Comparison of ENCODE assay signal across 8 cellular contexts in the genomic region with DNA sequence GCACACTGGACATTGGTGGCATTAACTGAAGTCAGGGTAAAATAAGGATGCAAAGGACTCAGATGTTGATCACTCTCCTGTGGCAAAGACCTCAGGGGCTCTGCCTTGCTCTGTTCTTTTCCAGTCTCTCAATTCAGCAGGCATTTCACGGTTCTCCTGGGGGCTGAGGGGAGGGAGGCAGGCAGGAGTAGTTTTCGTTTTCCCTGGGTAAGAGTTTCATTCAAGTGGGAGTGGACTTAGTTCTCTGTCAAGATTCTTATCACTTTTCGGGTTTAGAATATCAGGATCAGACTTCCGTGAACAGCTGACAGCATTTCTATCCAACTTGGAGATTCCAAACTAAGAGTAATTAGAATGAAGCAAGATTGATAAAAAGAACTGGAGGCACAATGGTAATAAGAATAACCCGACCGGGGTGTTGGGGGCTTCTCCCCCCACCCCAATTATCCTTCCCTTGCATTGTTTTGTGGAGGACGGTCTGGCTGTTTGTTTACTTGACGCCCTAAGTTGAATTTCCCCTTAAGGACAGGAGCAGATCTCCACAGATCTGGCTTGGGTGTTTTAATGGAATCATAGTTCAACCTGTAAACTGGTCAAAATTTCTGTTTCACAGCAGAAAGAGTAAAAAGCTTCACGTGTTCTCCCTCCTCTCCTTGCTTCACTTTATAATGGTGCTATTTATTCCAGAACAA. TPM values are rescaled to one million over a fixed set of nuclear protein-coding genes. Genes with fewer than 3 reads are reported as not detected.
DNase-seq lines count a peak whose midpoint lies in the region; ATAC-seq and TF ChIP-seq lines count a peak whose summit lies in the region.

No MANE protein-coding gene starts in this region.

- peaks cover 84% of the 10 kb centered on the region for H3K27me3 Mint-ChIP-seq in Calu3 (ENCODE audit: unreplicated experiment)

- CTCF ChIA-PET in Calu3 (lab: Charles Lee) = interaction anchor here (1.8 kb wide), 1 partner anchor 129 kb away, joined by 7 read pairs; no protein-coding TSS in a partner anchor

- H3K27ac ChIP-seq in parathyroid adenoma = no peak overlapping the region

- no peak for TF ChIP-seq CTCF in Calu3 (IDR thresholded peaks at IDR 0.05; ENCODE audit: unreplicated experiment)
- TF ChIP-seq CTCF in parathyroid adenoma (IDR thresholded peaks at IDR 0.05) = no peak

- no peaks in the 10 kb centered on the region for H3K9me3 Mint-ChIP-seq in Calu3 (ENCODE audit: low read depth, unreplicated experiment)

- peak overlapping the region; percentile 82 for H2AFZ ChIP-seq in parathyroid adenoma

- no peak for ATAC-seq in GM18868 (IDR thresholded peaks at IDR 0.05; ENCODE audit: unreplicated experiment)

- H3K36me3 ChIP-seq in parathyroid adenoma (ENCODE audit: control insufficient read depth, insufficient read depth, low read length) = no peaks in the 10 kb centered on the region

- H3K4me1 Mint-ChIP-seq in Calu3 (ENCODE audit: low read depth, unreplicated experiment) = peaks cover 31% of the 10 kb centered on the region

- peaks cover 3% of the 10 kb centered on the region for H3K4me1 ChIP-seq in parathyroid adenoma

- H3K27me3 ChIP-seq in parathyroid adenoma (ENCODE audit: control insufficient read depth, insufficient read depth, low read length) = no peaks in the 10 kb centered on the region

- no peak for DNase-seq in Calu3
- DNase-seq in M059J (ENCODE audit: low read depth) = peak; percentile 38
- DNase-seq in ecto neural progenitor cell (ENCODE audit: low spot score) = peak; percentile 64
- DNase-seq in KG1 (lab: John Stamatoyannopoulos, UW) = no peak
- DNase-seq in C1 segment of cervical spinal cord (lab: John Stamatoyannopoulos, UW) = no peak
- DNase-seq in NCI-H345 treated with DMSO at 0.1 percent for 48 hours (lab: John Stamatoyannopoulos, UW; ENCODE audit: unreplicated experiment) = no peak

- H3K9ac ChIP-seq in parathyroid adenoma = no peak overlapping the region

- peaks cover 44% of the 10 kb centered on the region for H3K36me3 Mint-ChIP-seq in Calu3 (ENCODE audit: insufficient read depth, unreplicated experiment)

- H3K4me3 ChIP-seq in parathyroid adenoma (ENCODE audit: low read depth, low read length) = peak overlapping the region; percentile 92

- intact Hi-C loops in Calu3 (cut with micrococcal nuclease; ENCODE audit: unreplicated experiment) = no loop called here

- peak overlapping the region; percentile 13 for H3K27ac Mint-ChIP-seq in Calu3 (ENCODE audit: unreplicated experiment)

- no TSS peak for BruUV-seq in Calu3 (replicated peaks; lab: Mats Ljungman, UMichigan)

- H3K9me3 ChIP-seq in parathyroid adenoma (ENCODE audit: control insufficient read depth, low read length) = no peaks in the 10 kb centered on the region

- peak overlapping the region; percentile 77 for H3K4me2 ChIP-seq in parathyroid adenoma (ENCODE audit: low read length)

- no peaks in the 10 kb centered on the region for H3K79me2 ChIP-seq in parathyroid adenoma

- H3K4me3 Mint-ChIP-seq in Calu3 (ENCODE audit: low read depth, unreplicated experiment) = peak overlapping the region; percentile 82

RNA-seq across cellular contexts. Expression of a gene that starts 2.4 kb away (rescaled TPM):
- total RNA-seq in Calu3 (2022) = 11.1 and 13.0 TPM in 2 replicates
- 5.1 and 6.0 TPM in 2 replicates for total RNA-seq in M059J (2014; rRNA removed; shearing (Covaris generic))

Comparison
In these comparisons a context has a peak if more than half of its experiments do, and no peak if none do; other contexts are left out.
1. DNase-seq: peak in M059J (single experiment) and ecto neural progenitor cell (single experiment); none in Calu3 (single experiment), KG1 (single experiment), C1 segment of cervical spinal cord (0 of 14) and NCI-H345 treated with DMSO at 0.1 percent for 48 hours (single experiment).